In genomic region chr4:75251547-75251946, GRCh38 we compare ENCODE assay signal across 15 cellular contexts.
A peak's percentile ranks its signal among the peaks of the same experiment; 100 is the strongest.
DNase-seq lines count a peak whose midpoint lies in the region; ATAC-seq, FAIRE-seq and TF ChIP-seq lines count a peak whose summit lies in the region.
"Had no signal": no experiment of that assay in that cellular context is flagged by ENCODE, and none has a peak within 500 bp of the region (broad histone marks: within the 10 kb centered on the region; RNA-seq: fewer than 3 reads in every experiment).

No MANE protein-coding gene starts in this region.

- DNase-seq in GM12865 (ENCODE audit: low read depth): peak; percentile 63
- peak; percentile 6 for DNase-seq in LHCN-M2 (ENCODE audit: low read depth)
- no peak for DNase-seq in kidney
- DNase-seq in body of pancreas: no peak
- no peak for DNase-seq in effector CD4-positive, alpha-beta T cell
- DNase-seq: activated CD8-positive, alpha-beta memory T cell treated with anti-CD3 and anti-CD28 coated beads, Interleukin-2, amount 10 ng/mL, durations not matched to agents 7 days and 5 days; activated naive CD8-positive, alpha-beta T cell treated with anti-CD3 and anti-CD28 coated beads, Interleukin-2, amount 50 U/mL, for 24 hours; DND-41; NCI-H1417 treated with DMSO at 0.1 percent for 48 hours; stimulated activated naive CD4-positive, alpha-beta T cell treated with Interleukin-2 at 50 U/mL for 16 hours had no signal

- no peak for FAIRE-seq in kidney (lab: Jason Lieb, UNC)
- FAIRE-seq: keratinocyte had no signal

- intact Hi-C loops in kidney (cut with DNase I): no loop called here
- intact Hi-C loops in body of pancreas (cut with DNase I): no loop called here

- H3K4me1 ChIP-seq in kidney (ENCODE audit: control insufficient read depth in 1 of 2, insufficient read depth in 1 of 2, low read depth in 1 of 2, low read length in 2 of 2): no peaks in the 10 kb centered on the region
- no peaks in the 10 kb centered on the region for H3K4me1 ChIP-seq in body of pancreas

- no peak for TF ChIP-seq POLR2A in body of pancreas (IDR thresholded peaks at IDR 0.05)

- H3K27ac ChIP-seq in kidney (ENCODE audit: low read depth in 2 of 2, low read length in 2 of 2) (no peak overlapping the region), body of pancreas (no peak overlapping the region)
- H3K27ac ChIP-seq: coronary artery had no signal

- H3K36me3 ChIP-seq in kidney (ENCODE audit: control insufficient read depth in 1 of 2, insufficient read depth in 2 of 2, low read length in 2 of 2): no peaks in the 10 kb centered on the region
- no peaks in the 10 kb centered on the region for H3K36me3 ChIP-seq in body of pancreas (replicated peaks in 1 of 2; ENCODE audit: insufficient read depth in 1 of 2, low read depth in 2 of 2)

- H3K4me3 ChIP-seq in GM12865 (ENCODE audit: low read depth, low read length): no peak overlapping the region
- H3K4me3 ChIP-seq in kidney (ENCODE audit: low read length in 2 of 2): no peak overlapping the region
- H3K4me3 ChIP-seq in body of pancreas: no peak overlapping the region
- H3K4me3 ChIP-seq: coronary artery had no signal

- H3K9me3 ChIP-seq in kidney (ENCODE audit: control insufficient read depth in 1 of 2, low read length in 2 of 2): no peaks in the 10 kb centered on the region
- no peaks in the 10 kb centered on the region for H3K9me3 ChIP-seq in body of pancreas

- H3K9ac ChIP-seq in kidney (ENCODE audit: low read length in 2 of 2): no peak overlapping the region

- ATAC-seq in GM19397 (IDR thresholded peaks at IDR 0.05; ENCODE audit: unreplicated experiment) (peak; percentile 91), HG02884 (IDR thresholded peaks at IDR 0.05; ENCODE audit: unreplicated experiment) (peak; percentile 92), body of pancreas (no peak), HG02840 (IDR thresholded peaks at IDR 0.05; ENCODE audit: low FRiP score, unreplicated experiment) (no peak)
- ATAC-seq: activated CD8-positive, alpha-beta memory T cell treated with anti-CD3 and anti-CD28 coated beads, Interleukin-2, amount 10 ng/mL, durations not matched to agents 7 days and 5 days; activated naive CD8-positive, alpha-beta T cell treated with anti-CD3 and anti-CD28 coated beads, Interleukin-2, amount 50 U/mL, for 24 hours had no signal

- TF ChIP-seq CTCF in GM12865 (IDR thresholded peaks at IDR 0.05; ENCODE audit: insufficient read depth, low read depth, low read length, missing control alignments) (no peak), kidney (IDR thresholded peaks at IDR 0.05; ENCODE audit: borderline replicate concordance, extremely low read depth, insufficient read depth) (no peak), body of pancreas (IDR thresholded peaks at IDR 0.05) (no peak)

- 60 to 79% methylated on average over 3 of the region's 3 CpGs for WGBS in body of pancreas, 2 donors

- H3K27me3 ChIP-seq in body of pancreas: no peaks in the 10 kb centered on the region

Comparison
In these comparisons a context has a peak if more than half of its experiments do, and no peak if none do; other contexts are left out.
1. DNase-seq: peak in GM12865 (single experiment) and LHCN-M2 (single experiment); none in kidney (single experiment), body of pancreas (0 of 4) and effector CD4-positive, alpha-beta T cell (single experiment).
2. ATAC-seq: peak in GM19397 (single experiment) and HG02884 (single experiment); none in body of pancreas (single experiment) and HG02840 (single experiment).